In genomic region chr11:17412488-17413180, GRCh38 we compare ENCODE assay signal across 19 cellular contexts. TPM values are rescaled to one million over a fixed set of nuclear protein-coding genes. Genes with fewer than 3 reads are reported as not detected.
DNase-seq lines count a peak whose midpoint lies in the region; ATAC-seq and TF ChIP-seq lines count a peak whose summit lies in the region.
"Had no signal": no experiment of that assay in that cellular context is flagged by ENCODE, and none has a peak within 500 bp of the region (broad histone marks: within the 10 kb centered on the region; RNA-seq: fewer than 3 reads in every experiment).

No MANE protein-coding gene starts in this region.

- DNase-seq in NCI-H1417 (lab: John Stamatoyannopoulos, UW) (peak; percentile 39 to 77 (median 50)), NCI-H1417 treated with DMSO at 0.1 percent for 48 hours (lab: John Stamatoyannopoulos, UW) (no peak), NCI-H345 (lab: John Stamatoyannopoulos, UW) (peak; percentile 24), cerebellum (ENCODE audit: low spot score) (peak; percentile 58), progenitor cell of endocrine pancreas (ENCODE audit: low spot score, unreplicated experiment) (no peak), BE2C (no peak)
- DNase-seq: activated CD4-positive, alpha-beta T cell treated with anti-CD3 and anti-CD28 coated beads for 1 hour; activated naive CD4-positive, alpha-beta T cell; foreskin fibroblast; NCI-H1436; NK-92 treated with Interleukin-12 subunit alpha and Interleukin-12 subunit beta, amount 100 ng/mL, for 24 hours; transverse colon had no signal

- H3K36me3 ChIP-seq in BE2C = no peaks in the 10 kb centered on the region
- H3K36me3 ChIP-seq: ascending aorta, prostate gland, transverse colon had no signal

- H3K4me3 Mint-ChIP-seq in progenitor cell of endocrine pancreas (ENCODE audit: low read depth) = no peak overlapping the region
- H3K4me3 Mint-ChIP-seq: stimulated activated effector memory CD8-positive, alpha-beta T cell treated with anti-CD3 and anti-CD28 coated beads, Interleukin-12 subunit alpha, Interleukin-12 subunit beta, amount 100 ng/mL, for 72 hours; T-helper 1 cell treated with Interleukin-12 subunit alpha and Interleukin-12 subunit beta and Interleukin-4 antibody, amounts not matched to agents 30 μg/mL and 1 μg/mL, for 36 hours had no signal

- peak overlapping the region; percentile 65 for H3K27ac Mint-ChIP-seq in progenitor cell of endocrine pancreas
- H3K27ac Mint-ChIP-seq: stimulated activated effector memory CD8-positive, alpha-beta T cell treated with anti-CD3 and anti-CD28 coated beads, Interleukin-12 subunit alpha, Interleukin-12 subunit beta, amount 100 ng/mL, for 72 hours had no signal

- ATAC-seq in HG03521 (IDR thresholded peaks at IDR 0.05; ENCODE audit: unreplicated experiment) (no peak), GM19397 (IDR thresholded peaks at IDR 0.05; ENCODE audit: unreplicated experiment) (no peak)
- ATAC-seq: K562; stimulated activated effector memory CD8-positive, alpha-beta T cell treated with anti-CD3 and anti-CD28 coated beads, Interleukin-12 subunit alpha, Interleukin-12 subunit beta, amount 100 ng/mL, for 72 hours had no signal

- H3K9me3 ChIP-seq in BE2C = no peaks in the 10 kb centered on the region
- H3K9me3 ChIP-seq: ascending aorta, prostate gland, transverse colon had no signal

- no peaks in the 10 kb centered on the region for H3K36me3 Mint-ChIP-seq in progenitor cell of endocrine pancreas (ENCODE audit: insufficient read depth)
- H3K36me3 Mint-ChIP-seq: stimulated activated effector memory CD8-positive, alpha-beta T cell treated with anti-CD3 and anti-CD28 coated beads, Interleukin-12 subunit alpha, Interleukin-12 subunit beta, amount 100 ng/mL, for 72 hours had no signal

- H3K4me3 ChIP-seq in BE2C (ENCODE audit: low read depth, low read length) = no peak overlapping the region
- H3K4me3 ChIP-seq: ascending aorta, K562, prostate gland, transverse colon had no signal

- peaks cover 10% of the 10 kb centered on the region for H3K4me1 Mint-ChIP-seq in progenitor cell of endocrine pancreas (ENCODE audit: low read depth)
- H3K4me1 Mint-ChIP-seq: stimulated activated effector memory CD8-positive, alpha-beta T cell treated with anti-CD3 and anti-CD28 coated beads, Interleukin-12 subunit alpha, Interleukin-12 subunit beta, amount 100 ng/mL, for 72 hours had no signal

- no peaks in the 10 kb centered on the region for H3K27me3 ChIP-seq in BE2C
- H3K27me3 ChIP-seq: ascending aorta had no signal

- H3K4me1 ChIP-seq in BE2C = no peaks in the 10 kb centered on the region
- H3K4me1 ChIP-seq: ascending aorta had no signal

- peaks cover 2% of the 10 kb centered on the region for H3K9me3 Mint-ChIP-seq in progenitor cell of endocrine pancreas (ENCODE audit: low read depth)
- H3K9me3 Mint-ChIP-seq: stimulated activated effector memory CD8-positive, alpha-beta T cell treated with anti-CD3 and anti-CD28 coated beads, Interleukin-12 subunit alpha, Interleukin-12 subunit beta, amount 100 ng/mL, for 72 hours; T-helper 1 cell treated with Interleukin-12 subunit alpha and Interleukin-12 subunit beta and Interleukin-4 antibody, amounts not matched to agents 30 μg/mL and 1 μg/mL, for 36 hours had no signal

- peaks cover 8% of the 10 kb centered on the region for H3K27me3 Mint-ChIP-seq in progenitor cell of endocrine pancreas

- TF ChIP-seq CTCF in progenitor cell of endocrine pancreas (IDR thresholded peaks at IDR 0.05; ENCODE audit: unreplicated experiment) (no peak), BE2C (IDR thresholded peaks at IDR 0.05; ENCODE audit: low read depth, low read length) (no peak)

RNA-seq across cellular contexts. Expression of gene KCNJ11, which starts 24.2 kb away (rescaled TPM):
- 10.9 TPM for total RNA-seq in cerebellum
- 8.1 and 10.4 TPM in 2 replicates for total RNA-seq in progenitor cell of endocrine pancreas
- 1.6 TPM for polyA plus RNA-seq in BE2C (2012; ENCODE audit: insufficient read depth, insufficient read length, low read depth)
- total RNA-seq: ascending aorta had no signal

Comparison
In these comparisons a context has a peak if more than half of its experiments do, and no peak if none do; other contexts are left out.
1. DNase-seq: peak in NCI-H1417 (3 of 3), NCI-H345 (single experiment) and cerebellum (single experiment); none in NCI-H1417 treated with DMSO at 0.1 percent for 48 hours (single experiment), progenitor cell of endocrine pancreas (single experiment) and BE2C (single experiment).